In the genomic region with DNA sequence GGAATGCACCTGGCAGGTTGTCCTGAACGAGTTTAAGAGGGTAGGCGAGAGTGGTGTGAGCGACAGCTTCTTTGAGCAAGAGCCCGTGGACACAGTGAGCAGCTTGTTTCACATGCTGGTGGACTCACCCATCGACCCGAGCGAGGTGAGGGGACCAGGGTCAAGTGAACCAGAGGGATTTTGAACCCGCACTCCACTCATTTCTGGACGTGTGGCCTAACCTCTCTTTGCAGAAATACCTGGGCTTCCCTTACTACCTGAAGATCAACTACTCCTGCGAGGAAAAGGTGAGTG, we compare ENCODE assay signal across 8 cellular contexts. TPM values are rescaled to one million over a fixed set of nuclear protein-coding genes. Genes with fewer than 3 reads are reported as not detected.
DNase-seq lines count a peak whose midpoint lies in the region; ATAC-seq and TF ChIP-seq lines count a peak whose summit lies in the region.

No MANE protein-coding gene starts in this region.

- no peaks in the 10 kb centered on the region for H3K9me3 Mint-ChIP-seq in activated CD4-positive, alpha-beta T cell treated with anti-CD3 and anti-CD28 coated beads for 36 hours (ENCODE audit: low read depth)
- no peaks in the 10 kb centered on the region for H3K9me3 Mint-ChIP-seq in activated CD8-positive, alpha-beta T cell treated with anti-CD3 and anti-CD28 coated beads for 36 hours

- H3K27me3 ChIP-seq in iPS-15b (ENCODE audit: control insufficient read depth, insufficient read depth, low read length): no peaks in the 10 kb centered on the region
- no peaks in the 10 kb centered on the region for H3K27me3 ChIP-seq in stomach

- in situ Hi-C loops in GM13976 (cut with MboI; ENCODE audit: low sequenced_read_pairs, unreplicated experiment): loop anchor here (10.0 kb wide), 1 partner anchor 443 kb away; no protein-coding TSS in a partner anchor

- H3K4me1 ChIP-seq in iPS-15b (ENCODE audit: control insufficient read depth, insufficient read depth, low read length): peaks cover 3% of the 10 kb centered on the region
- H3K4me1 ChIP-seq in stomach: peaks cover 7 to 27% (median 17%) of the 10 kb centered on the region in 4 donors

- no peak for DNase-seq in activated CD4-positive, alpha-beta T cell treated with anti-CD3 and anti-CD28 coated beads for 36 hours
- DNase-seq in activated CD4-positive, alpha-beta T cell treated with anti-CD3 and anti-CD28 coated beads, Interleukin-2, amount 50 U/mL, for 1 hour: no peak
- DNase-seq in activated CD8-positive, alpha-beta T cell treated with anti-CD3 and anti-CD28 coated beads for 36 hours: no peak
- DNase-seq in stomach (no peak), NCI-H1092 (lab: John Stamatoyannopoulos, UW) (no peak), GM13976 (ENCODE audit: low spot score) (no peak), NCI-H345 (lab: John Stamatoyannopoulos, UW) (no peak)

- H3K27ac Mint-ChIP-seq in activated CD4-positive, alpha-beta T cell treated with anti-CD3 and anti-CD28 coated beads for 36 hours: peak overlapping the region; percentile 98
- H3K27ac Mint-ChIP-seq in activated CD8-positive, alpha-beta T cell treated with anti-CD3 and anti-CD28 coated beads for 36 hours: peak overlapping the region; percentile 97

- no peaks in the 10 kb centered on the region for H3K36me3 Mint-ChIP-seq in activated CD4-positive, alpha-beta T cell treated with anti-CD3 and anti-CD28 coated beads for 36 hours (ENCODE audit: low read depth)
- no peaks in the 10 kb centered on the region for H3K36me3 Mint-ChIP-seq in activated CD8-positive, alpha-beta T cell treated with anti-CD3 and anti-CD28 coated beads for 36 hours (ENCODE audit: low read depth)

- H3K4me1 Mint-ChIP-seq in activated CD4-positive, alpha-beta T cell treated with anti-CD3 and anti-CD28 coated beads for 36 hours: peaks cover 12% of the 10 kb centered on the region
- H3K4me1 Mint-ChIP-seq in activated CD8-positive, alpha-beta T cell treated with anti-CD3 and anti-CD28 coated beads for 36 hours (ENCODE audit: low read depth): peaks cover 12% of the 10 kb centered on the region

- H3K27ac ChIP-seq in stomach: peak overlapping the region; percentile 91 to 98 (median 97)

- POLR2A ChIA-PET in activated CD4-positive, alpha-beta T cell treated with anti-CD3 and anti-CD28 coated beads for 36 hours (lab: Charles Lee): no interaction called here
- POLR2A ChIA-PET in activated CD8-positive, alpha-beta T cell treated with anti-CD3 and anti-CD28 coated beads for 36 hours (lab: Charles Lee): interaction anchor here (0.6 to 2.2 kb wide), 3 partner anchors 9 to 37 kb away, joined by 3 to 13 read pairs (median 3); partner anchors contain the start of gene PSMD8

- 52 to 64% (median 57%) methylated on average over 8 to 10 of the region's 10 CpGs for whole genome bisulfite sequencing in stomach, 5 donors

- no peak for TF ChIP-seq CTCF in activated CD8-positive, alpha-beta T cell treated with anti-CD3 and anti-CD28 coated beads for 36 hours (IDR thresholded peaks at IDR 0.05)
- TF ChIP-seq CTCF in stomach (IDR thresholded peaks at IDR 0.05) (no peak), GM13976 (IDR thresholded peaks at IDR 0.05; ENCODE audit: borderline replicate concordance, control extremely low read depth, extremely low read depth, insufficient read depth, missing control alignments) (no peak)

- H3K4me3 ChIP-seq in iPS-15b (ENCODE audit: low read depth, low read length) (peak overlapping the region; percentile 97), stomach (peak overlapping the region; percentile 61 to 79 (median 69))

- intact Hi-C loops in activated CD4-positive, alpha-beta T cell treated with anti-CD3 and anti-CD28 coated beads for 36 hours (cut with DNase I, micrococcal nuclease): loop anchor here (2.0 to 5.0 kb wide), 5 partner anchors 50 to 680 kb away; partner anchors contain the start of genes GGN (in 1 of the 2), MRPS12 (in 1 of the 2), SARS2 (in 1 of the 2) and SPINT2 (in 1 of the 2)
- intact Hi-C loops in activated CD8-positive, alpha-beta T cell treated with anti-CD3 and anti-CD28 coated beads for 36 hours (cut with micrococcal nuclease): loop anchor here (5.0 to 10.0 kb wide), 2 partner anchors 35 to 433 kb away; partner anchors contain the start of genes PSMD8, SIPA1L3 and WDR87
- intact Hi-C loops in stomach (cut with DNase I; ENCODE audit: low total_unique reads): no loop called here

- peak overlapping the region; percentile 82 for H3K4me3 Mint-ChIP-seq in activated CD4-positive, alpha-beta T cell treated with anti-CD3 and anti-CD28 coated beads for 36 hours
- H3K4me3 Mint-ChIP-seq in activated CD8-positive, alpha-beta T cell treated with anti-CD3 and anti-CD28 coated beads for 36 hours: peak overlapping the region; percentile 87

- no peaks in the 10 kb centered on the region for H3K27me3 Mint-ChIP-seq in activated CD4-positive, alpha-beta T cell treated with anti-CD3 and anti-CD28 coated beads for 36 hours
- no peaks in the 10 kb centered on the region for H3K27me3 Mint-ChIP-seq in activated CD8-positive, alpha-beta T cell treated with anti-CD3 and anti-CD28 coated beads for 36 hours

- CTCF ChIA-PET in activated CD4-positive, alpha-beta T cell treated with anti-CD3 and anti-CD28 coated beads for 36 hours (lab: Charles Lee): interaction anchor here (1.0 to 2.4 kb wide), 2 partner anchors 65 to 94 kb away, joined by 3 to 9 read pairs; partner anchors contain the start of gene FAM98C
- CTCF ChIA-PET in activated CD8-positive, alpha-beta T cell treated with anti-CD3 and anti-CD28 coated beads for 36 hours (lab: Charles Lee): interaction anchor here (0.8 to 3.8 kb wide), 2 partner anchors 37 to 93 kb away, joined by 4 to 33 read pairs; partner anchors contain the start of gene PSMD8

- ATAC-seq in activated CD4-positive, alpha-beta T cell treated with anti-CD3 and anti-CD28 coated beads for 36 hours: no peak
- no peak for ATAC-seq in activated CD8-positive, alpha-beta T cell treated with anti-CD3 and anti-CD28 coated beads for 36 hours

- no peaks in the 10 kb centered on the region for H3K9me3 ChIP-seq in iPS-15b (ENCODE audit: control insufficient read depth, insufficient read depth, low read length)
- no peaks in the 10 kb centered on the region for H3K9me3 ChIP-seq in stomach

- peak overlapping the region; percentile 24 for H3K9ac ChIP-seq in iPS-15b (ENCODE audit: low read depth, low read length)

- TF ChIP-seq POLR2A in stomach (IDR thresholded peaks at IDR 0.05): no peak

- H3K36me3 ChIP-seq in iPS-15b (ENCODE audit: control insufficient read depth, insufficient read depth, low read length) (no peaks in the 10 kb centered on the region), stomach (peaks cover 0 to 24% (median 0%) of the 10 kb centered on the region in 4 donors)

- no peak for TF ChIP-seq EP300 in stomach (IDR thresholded peaks at IDR 0.05)

RNA-seq across cellular contexts. Expression of gene CATSPERG, which starts 1.7 kb away (rescaled TPM):
- 1 to 10 TPM; 3.3 to 3.4 TPM for total RNA-seq in activated CD4-positive, alpha-beta T cell treated with anti-CD3 and anti-CD28 coated beads for 36 hours
- 1 to 10 TPM; 3.4 to 5.8 TPM for total RNA-seq in activated CD8-positive, alpha-beta T cell treated with anti-CD3 and anti-CD28 coated beads for 36 hours
- 1 to 10 TPM in 3 of 5 donors, under 1 TPM in 1, not detected in 1; 0.45 to 9.7 (median 5.0) TPM for total RNA-seq in stomach
- 1 to 10 TPM; 1.1 to 2.4 (median 2.0) TPM for polyA plus RNA-seq in stomach

RNA-seq across cellular contexts. Expression of gene KCNK6, which starts 17.7 kb away (rescaled TPM):
- total RNA-seq in activated CD4-positive, alpha-beta T cell treated with anti-CD3 and anti-CD28 coated beads for 36 hours: 10 to 100 TPM in 1 of 2 experiments, 1 to 10 TPM in 1; 9.6 to 10.2 TPM
- total RNA-seq in activated CD8-positive, alpha-beta T cell treated with anti-CD3 and anti-CD28 coated beads for 36 hours: 10 to 100 TPM; 10.3 to 11.9 TPM
- total RNA-seq in stomach: 10 to 100 TPM in 2 of 5 donors, 1 to 10 TPM in 2, under 1 TPM in 1; under 0.01 to 32.2 (median 5.4) TPM
- polyA plus RNA-seq in stomach: 1 to 10 TPM; 3.2 to 10.0 (median 9.5) TPM

RNA-seq across cellular contexts. Expression of gene YIF1B, which starts 21.6 kb away (rescaled TPM):
- 10 to 100 TPM; 76.3 to 90.1 TPM for total RNA-seq in activated CD4-positive, alpha-beta T cell treated with anti-CD3 and anti-CD28 coated beads for 36 hours
- total RNA-seq in activated CD8-positive, alpha-beta T cell treated with anti-CD3 and anti-CD28 coated beads for 36 hours: 10 to 100 TPM; 75.6 to 79.0 TPM
- total RNA-seq in stomach: 10 to 100 TPM in 2 of 5 donors, 1 to 10 TPM in 3; 4.7 to 30.4 (median 7.2) TPM
- 10 to 100 TPM; 18.8 to 28.0 (median 24.2) TPM for polyA plus RNA-seq in stomach

RNA-seq across cellular contexts. Expression of gene C19orf33, which starts 33.3 kb away (rescaled TPM):
- not detected for total RNA-seq in activated CD4-positive, alpha-beta T cell treated with anti-CD3 and anti-CD28 coated beads for 36 hours
- not detected for total RNA-seq in activated CD8-positive, alpha-beta T cell treated with anti-CD3 and anti-CD28 coated beads for 36 hours
- 100 to 1,000 TPM in 3 of 5 donors, 10 to 100 TPM in 2; 33.5 to 287 (median 171) TPM for total RNA-seq in stomach
- polyA plus RNA-seq in stomach: 1,000 to 10,000 TPM in 2 of 3 donors, 100 to 1,000 TPM in 1; 388 to 1,069 (median 1,022) TPM

RNA-seq across cellular contexts. Expression of gene PSMD8, which starts 37.1 kb away (rescaled TPM):
- total RNA-seq in activated CD4-positive, alpha-beta T cell treated with anti-CD3 and anti-CD28 coated beads for 36 hours: 100 to 1,000 TPM; 219 to 275 TPM
- total RNA-seq in activated CD8-positive, alpha-beta T cell treated with anti-CD3 and anti-CD28 coated beads for 36 hours: 100 to 1,000 TPM; 178 to 191 TPM
- 100 to 1,000 TPM in 2 of 5 donors, 10 to 100 TPM in 3; 10.7 to 282 (median 92.4) TPM for total RNA-seq in stomach
- polyA plus RNA-seq in stomach: 100 to 1,000 TPM in 2 of 3 donors, 10 to 100 TPM in 1; 99.3 to 150 (median 116) TPM
